Comparison of ENCODE assay signal across 15 cellular contexts in genomic region chr3:98021821-98022220, GRCh38. TPM values are rescaled to one million over a fixed set of nuclear protein-coding genes. Genes with fewer than 3 reads are reported as not detected.
DNase-seq lines count a peak whose midpoint lies in the region; ATAC-seq and TF ChIP-seq lines count a peak whose summit lies in the region.
"Had no signal": no experiment of that assay in that cellular context is flagged by ENCODE, and none has a peak within 500 bp of the region (broad histone marks: within the 10 kb centered on the region; RNA-seq: fewer than 3 reads in every experiment).

No MANE protein-coding gene starts in this region.

- H3K4me3 ChIP-seq in foreskin fibroblast (ENCODE audit: low read depth in 1 of 2, low read length in 2 of 2) = no peak overlapping the region
- H3K4me3 ChIP-seq: smooth muscle cell, upper lobe of right lung had no signal

- DNase-seq in Daoy (ENCODE audit: low read depth) (peak; percentile 4), H4 (ENCODE audit: low spot score) (peak; percentile 22), OCI-M1 (lab: John Stamatoyannopoulos, UW) (peak; percentile 52), foreskin fibroblast (peak; percentile 35 to 63), T-helper 1 cell (no peak)
- no peak for DNase-seq in activated T-cell treated with anti-CD3 and anti-CD28 coated beads, Interleukin-2, amount 50 U/mL, for 1 hour
- DNase-seq: activated CD4-positive, alpha-beta memory T cell treated with anti-CD3 and anti-CD28 coated beads for 36 hours; CD4-positive, alpha-beta memory T cell; effector memory CD4-positive, alpha-beta T cell; upper lobe of right lung had no signal

- ATAC-seq in HG03439 (IDR thresholded peaks at IDR 0.05; ENCODE audit: unreplicated experiment) = no peak
- no peak for ATAC-seq in GM21528 (IDR thresholded peaks at IDR 0.05; ENCODE audit: low FRiP score, unreplicated experiment)
- ATAC-seq: upper lobe of right lung had no signal

- TF ChIP-seq CTCF in foreskin fibroblast (IDR thresholded peaks at IDR 0.05; ENCODE audit: low read depth, low read length) = no peak

RNA-seq across cellular contexts. Expression of gene GABRR3, which starts 13.3 kb away (rescaled TPM):
- not detected in 2 replicates for total RNA-seq in Daoy (2014; rRNA removed; shearing (Covaris generic))
- total RNA-seq in H4 (2014; rRNA removed; shearing (Covaris generic)) = not detected in 2 replicates
- total RNA-seq: activated CD4-positive, alpha-beta memory T cell treated with anti-CD3 and anti-CD28 coated beads for 36 hours; activated naive CD4-positive, alpha-beta T cell treated with anti-CD3 and anti-CD28 coated beads, Interleukin-2, amount 50 U/mL, for 72 hours; smooth muscle cell; T-helper 1 cell treated with Interleukin-12 subunit alpha and Interleukin-12 subunit beta and Interleukin-4 antibody, amounts not matched to agents 30 ng/mL and 1 ng/mL, for 36 hours; upper lobe of right lung had no signal

RNA-seq across cellular contexts. Expression of gene RIOX2, which starts 49.6 kb away (rescaled TPM):
- 35.0 and 35.5 TPM in 2 replicates for total RNA-seq in Daoy (2014; rRNA removed; shearing (Covaris generic))
- 25.3 and 32.6 TPM in 2 replicates for total RNA-seq in H4 (2014; rRNA removed; shearing (Covaris generic))

Comparison
In these comparisons a context has a peak if more than half of its experiments do, and no peak if none do; other contexts are left out.
1. DNase-seq: peak in Daoy (single experiment), H4 (single experiment), OCI-M1 (single experiment) and foreskin fibroblast (2 of 2); none in activated T-cell treated with anti-CD3 and anti-CD28 coated beads, Interleukin-2, amount 50 U/mL, for 1 hour (single experiment) and T-helper 1 cell (0 of 5).